Comparison of ENCODE assay signal across 11 cellular contexts in genomic region chr14:75273272-75274044, GRCh38. TPM values are rescaled to one million over a fixed set of nuclear protein-coding genes. Genes with fewer than 3 reads are reported as not detected.
DNase-seq lines count a peak whose midpoint lies in the region; ATAC-seq, FAIRE-seq and TF ChIP-seq lines count a peak whose summit lies in the region.
"Had no signal": no experiment of that assay in that cellular context is flagged by ENCODE, and none has a peak within 500 bp of the region (broad histone marks: within the 10 kb centered on the region; RNA-seq: fewer than 3 reads in every experiment).

No MANE protein-coding gene starts in this region.

- H3K9me3 ChIP-seq in K562 (replicated peaks; ENCODE audit: control insufficient read depth, insufficient read depth, low read depth, low read length): no peaks in the 10 kb centered on the region
- H3K9me3 ChIP-seq in tibial artery: no peaks in the 10 kb centered on the region

- TF ChIP-seq EP300 in K562 (IDR thresholded peaks at IDR 0.05; ENCODE audit: low read length): no peak

- H3K4me2 ChIP-seq in K562 (ENCODE audit: insufficient read depth, low read length): no peak overlapping the region

- TF ChIP-seq POLR2A in K562 (conservative IDR thresholded peaks at IDR 0.05): no peak

- no peak for FAIRE-seq in K562 (lab: Jason Lieb, UNC)
- no peak for FAIRE-seq in RCC 7860 (lab: Jason Lieb, UNC)
- FAIRE-seq: colon had no signal

- TF ChIP-seq CTCF in K562 (IDR thresholded peaks at IDR 0.05 in 2 of 3, conservative IDR thresholded peaks at IDR 0.05 in 1 of 3; ENCODE audit: insufficient read depth in 2 of 3, low read depth in 1 of 3, low read length in 3 of 3) (no peak), tibial artery (IDR thresholded peaks at IDR 0.05) (no peak)

- intact Hi-C loops in K562 (cut with micrococcal nuclease) (no loop called here), tibial artery (cut with DNase I; ENCODE audit: low total_unique reads) (no loop called here)

- in situ Hi-C loops in K562 (cut with MboI): no loop called here

- H3K4me3 ChIP-seq in K562 (no peak overlapping the region), tibial artery (no peak overlapping the region)

- peak; percentile 91 for DNase-seq in HCEC 1CT
- no peak for DNase-seq in K562 (ENCODE audit: extremely low read depth in 1 of 4, low spot score in 3 of 4)
- peak; percentile 32 for DNase-seq in left kidney (ENCODE audit: low read depth, low spot score)
- peak in 1 of 2 donors; percentile 65 for DNase-seq in tibial artery
- DNase-seq in activated T-cell treated with anti-CD3 and anti-CD28 coated beads for 4 hours: no peak
- DNase-seq in RCC 7860 (ENCODE audit: low spot score): no peak
- DNase-seq: KG1, NCI-H526 treated with DMSO at 0.1 percent for 48 hours, T-helper 1 cell had no signal

- ATAC-seq in K562: no peak
- ATAC-seq in HG03432 (IDR thresholded peaks at IDR 0.05; ENCODE audit: unreplicated experiment): no peak

- no TSS peak for BruUV-seq in K562 (replicated peaks; lab: Mats Ljungman, UMichigan)

- 0 out of 2 replicates have a peak, but pooled peaks cover under 1% of the 10 kb centered on the region for H4K20me1 ChIP-seq in K562 (replicated peaks; ENCODE audit: control insufficient read depth, insufficient read depth, low read length)

- no peaks in the 10 kb centered on the region for H3K36me3 ChIP-seq in K562 (ENCODE audit: control insufficient read depth, insufficient read depth, low read length)
- no peaks in the 10 kb centered on the region for H3K36me3 ChIP-seq in tibial artery

- H3K27ac ChIP-seq in K562 (ENCODE audit: extremely low read depth, low read depth, low read length) (no peak overlapping the region), tibial artery (peak overlapping the region; percentile 19 to 47)

- WGBS in K562 (ENCODE audit: insufficient coverage, low coverage, missing lambda C conversion rate): 35% methylated on average over 9 of the region's 13 CpGs

- CTCF ChIA-PET in K562 (lab: Yijun Ruan, JAX; ENCODE audit: low intra/inter-chr PET ratio): no interaction called here

- POLR2A ChIA-PET in K562 (lab: Yijun Ruan, JAX): interaction anchor here (1.2 to 1.4 kb wide), 2 partner anchors 13 to 15 kb away, joined by 3 to 11 read pairs; no protein-coding TSS in a partner anchor

- H3K9me1 ChIP-seq in K562 (ENCODE audit: control insufficient read depth, insufficient read depth, low read length): no peaks in the 10 kb centered on the region

- TF ChIP-seq RAD21 in K562 (CRISPR knock-in tag; conservative IDR thresholded peaks at IDR 0.05 in 1 of 2, IDR thresholded peaks at IDR 0.05 in 1 of 2): no peak

- no peak overlapping the region for H3K9ac ChIP-seq in K562 (ENCODE audit: insufficient read depth in 1 of 2, low read depth in 2 of 2, low read length in 2 of 2)

- H3K27me3 ChIP-seq in K562 (ENCODE audit: control insufficient read depth in 2 of 2, insufficient read depth in 2 of 2, low read length in 2 of 2) (no peaks in the 10 kb centered on the region), tibial artery (no peaks in the 10 kb centered on the region)

- no peak overlapping the region for H2AFZ ChIP-seq in K562 (ENCODE audit: low read depth, low read length)

- no peaks in the 10 kb centered on the region for H3K79me2 ChIP-seq in K562 (ENCODE audit: control insufficient read depth, insufficient read depth, low read length)

- H3K4me1 ChIP-seq in K562 (replicated peaks in 1 of 2; ENCODE audit: control insufficient read depth in 2 of 2, insufficient read depth in 2 of 2, low read length in 2 of 2) (peaks cover 3 to 13% of the 10 kb centered on the region in 2 experiments; a peak in 3 of 5 replicates), tibial artery (peaks cover 0 to 36% (median 21%) of the 10 kb centered on the region in 4 donors)

TF ChIP-seq in K562, 482 proteins besides CTCF, POLR2A, EP300 and RAD21:
- TF ChIP-seq GABPB1 (CRISPR knock-in tag; IDR thresholded peaks at IDR 0.05): no peak
- 0 out of 2 replicates have a peak, but pooled peaks have one; percentile 30 for TF ChIP-seq L3MBTL2 (IDR thresholded peaks at IDR 0.05)

RNA-seq across cellular contexts. Expression of gene FOS, which starts 5.2 kb away (rescaled TPM):
- 20.9 and 54.0 TPM in 2 replicates for total RNA-seq in K562 (2011; cell fraction: chromatin; rRNA removed; ENCODE audit: low replicate concordance)
- total RNA-seq in K562 (2011; cell fraction: nucleolus; rRNA removed): 42.1 and 51.5 TPM in 2 replicates
- 28.7 and 32.3 TPM in 2 replicates for total RNA-seq in K562 (2011; cell fraction: nucleoplasm; rRNA removed)
- total RNA-seq in K562 (2014; rRNA removed): 12.1 and 19.4 TPM in 2 replicates
- total RNA-seq in K562 (2014; rRNA removed; fragmentation: Illumina TruSeq; extraction: Trizol): 4.2 and 8.9 TPM in 2 replicates
- 0.54 and 1.1 TPM in 2 replicates for total RNA-seq in K562 (2015; rRNA removed; fragmentation: Illumina TruSeq; extraction: Trizol)
- 13.8 and 17.4 TPM in 2 replicates for total RNA-seq in K562 (2021)
- 3.6 and 5.7 TPM in 2 replicates for polyA plus RNA-seq in K562 (2011; rRNA removed)
- 3.7 and 20.6 TPM in 2 replicates for polyA plus RNA-seq in K562 (2011; cell fraction: cytosol; rRNA removed)
- 13.7 and 48.9 TPM in 2 replicates for polyA plus RNA-seq in K562 (2011; cell fraction: nucleus; rRNA removed)
- 8.3 and 9.7 TPM in 2 replicates for polyA plus RNA-seq in K562 (2012)
- polyA plus RNA-seq in K562 (2014; fragmentation: Illumina TruSeq; extraction: Trizol): 8.2 and 12.8 TPM in 2 replicates
- polyA plus RNA-seq in K562 (2014; fragmentation: Nextera tagmentation; extraction: Ambion mirVana): 1 to 10 TPM in 1 of 2 experiments, under 1 TPM in 1; 0.56 to 2.1 TPM
- 11.6 and 14.8 TPM in 2 replicates for polyA plus RNA-seq in K562 (2014; rRNA removed)
- 3.8 and 7.1 TPM in 2 replicates for polyA minus RNA-seq in K562 (2011; rRNA and poly(A)+ RNA removed)
- 7.6 and 8.7 TPM in 2 replicates for polyA minus RNA-seq in K562 (2011; cell fraction: cytosol; rRNA and poly(A)+ RNA removed)
- 24.0 and 43.5 TPM in 2 replicates for polyA minus RNA-seq in K562 (2011; cell fraction: nucleus; rRNA and poly(A)+ RNA removed)

Comparison
In these comparisons a context has a peak if more than half of its experiments do, and no peak if none do; other contexts are left out.
1. DNase-seq: peak in HCEC 1CT (single experiment) and left kidney (single experiment); none in K562 (0 of 4), activated T-cell treated with anti-CD3 and anti-CD28 coated beads for 4 hours (single experiment) and RCC 7860 (single experiment).